In genomic region chr4:39369301-39369700, GRCh38 we compare ENCODE assay signal across 28 cellular contexts. TPM values are rescaled to one million over a fixed set of nuclear protein-coding genes. Genes with fewer than 3 reads are reported as not detected.
"Had no signal": no experiment of that assay in that cellular context is flagged by ENCODE, and none has a peak within 500 bp of the region (broad histone marks: within the 10 kb centered on the region; RNA-seq: fewer than 3 reads in every experiment).

No MANE protein-coding gene starts in this region.

- H3K9me3 Mint-ChIP-seq: stimulated activated effector memory CD8-positive, alpha-beta T cell treated with anti-CD3 and anti-CD28 coated beads, Interleukin-12 subunit alpha, Interleukin-12 subunit beta, amount 100 ng/mL, for 72 hours had no signal

- H3K27me3 ChIP-seq: body of pancreas, esophagus muscularis mucosa, foreskin keratinocyte, heart left ventricle, pancreas, vagina had no signal

- H3K27me3 Mint-ChIP-seq: activated B cell treated with CpG ODN at 0.5 μM for 24 hours; activated naive CD8-positive, alpha-beta T cell; naive B cell; stimulated activated naive CD8-positive, alpha-beta T cell treated with anti-CD3 and anti-CD28 coated beads, Interleukin-15, Interleukin-2, amounts not matched to agents 100 ng/mL and 50 ng/mL, for 24 hours; type B pancreatic cell had no signal

- H3K4me3 Mint-ChIP-seq: activated B cell treated with CpG ODN at 0.5 μM for 24 hours; activated naive CD8-positive, alpha-beta T cell; activated T-cell treated with anti-CD3 and anti-CD28 coated beads, Interleukin-2, amount 50 U/mL, for 72 hours; mesothelial cell of epicardium; stimulated activated effector memory CD8-positive, alpha-beta T cell treated with anti-CD3 and anti-CD28 coated beads, Interleukin-12 subunit alpha, Interleukin-12 subunit beta, amount 100 ng/mL, for 72 hours; stimulated activated naive CD8-positive, alpha-beta T cell treated with anti-CD3 and anti-CD28 coated beads, Interleukin-15, Interleukin-2, amounts not matched to agents 100 ng/mL and 50 ng/mL, for 24 hours; type B pancreatic cell had no signal

- H3K4me1 ChIP-seq: prostate gland had no signal

- H3K27ac ChIP-seq: body of pancreas, esophagus muscularis mucosa, foreskin keratinocyte, heart left ventricle, pancreas, prostate gland, skin epidermis, vagina had no signal

- H3K36me3 ChIP-seq: esophagus muscularis mucosa, heart left ventricle, pancreas, prostate gland, vagina had no signal

- H3K9me3 ChIP-seq: esophagus muscularis mucosa, heart left ventricle, pancreas, prostate gland, vagina had no signal

- ATAC-seq: activated T-cell treated with anti-CD3 and anti-CD28 coated beads, Interleukin-2, amount 50 U/mL, for 72 hours; body of pancreas; foreskin keratinocyte; heart left ventricle; pancreas; sciatic nerve; stimulated activated effector memory CD8-positive, alpha-beta T cell treated with anti-CD3 and anti-CD28 coated beads, Interleukin-12 subunit alpha, Interleukin-12 subunit beta, amount 100 ng/mL, for 72 hours had no signal

- H3K4me3 ChIP-seq: body of pancreas, esophagus muscularis mucosa, heart left ventricle, pancreas, prostate gland, skin epidermis, vagina had no signal

- DNase-seq: activated B cell treated with CpG ODN at 0.5 μM for 24 hours; activated CD4-positive, alpha-beta T cell treated with anti-CD3 and anti-CD28 coated beads, Interleukin-2, amount 50 U/mL, for 1 hour; activated naive CD4-positive, alpha-beta T cell treated with Interleukin-2 at 50 U/mL for 16 hours; activated T-cell treated with anti-CD3 and anti-CD28 coated beads for 4 hours; activated T-cell treated with anti-CD3 and anti-CD28 coated beads, Interleukin-2, amount 50 U/mL, for 72 hours; aorta; body of pancreas; dermis blood vessel endothelial cell; effector CD4-positive, alpha-beta T cell; foreskin keratinocyte; heart left ventricle; naive B cell; nucleus accumbens; pancreas; retina; stimulated activated CD4-positive, alpha-beta T cell treated with anti-CD3 and anti-CD28 coated beads, Interleukin-12 subunit alpha, Interleukin-12 subunit beta, amount 100 ng/mL, for 4 hours; stimulated activated CD4-positive, alpha-beta T cell treated with anti-CD3 and anti-CD28 coated beads, Interleukin-4, amount 100 ng/mL, for 24 hours had no signal

- H3K27ac Mint-ChIP-seq: activated B cell treated with CpG ODN at 0.5 μM for 24 hours; activated naive CD8-positive, alpha-beta T cell; activated T-cell treated with anti-CD3 and anti-CD28 coated beads, Interleukin-2, amount 50 U/mL, for 72 hours; mesothelial cell of epicardium; naive B cell; stimulated activated effector memory CD8-positive, alpha-beta T cell treated with anti-CD3 and anti-CD28 coated beads, Interleukin-12 subunit alpha, Interleukin-12 subunit beta, amount 100 ng/mL, for 72 hours; stimulated activated naive CD8-positive, alpha-beta T cell treated with anti-CD3 and anti-CD28 coated beads, Interleukin-15, Interleukin-2, amounts not matched to agents 100 ng/mL and 50 ng/mL, for 24 hours; type B pancreatic cell had no signal

- H3K36me3 Mint-ChIP-seq: type B pancreatic cell had no signal

RNA-seq across cellular contexts. Expression of gene KLB, which starts 37.4 kb away (rescaled TPM):
- total RNA-seq: activated T-cell treated with anti-CD3 and anti-CD28 coated beads, Interleukin-2, amount 50 U/mL, for 72 hours; aorta; dermis blood vessel endothelial cell; foreskin keratinocyte; mesothelial cell of epicardium; neural crest cell had no signal
